In the genomic region with DNA sequence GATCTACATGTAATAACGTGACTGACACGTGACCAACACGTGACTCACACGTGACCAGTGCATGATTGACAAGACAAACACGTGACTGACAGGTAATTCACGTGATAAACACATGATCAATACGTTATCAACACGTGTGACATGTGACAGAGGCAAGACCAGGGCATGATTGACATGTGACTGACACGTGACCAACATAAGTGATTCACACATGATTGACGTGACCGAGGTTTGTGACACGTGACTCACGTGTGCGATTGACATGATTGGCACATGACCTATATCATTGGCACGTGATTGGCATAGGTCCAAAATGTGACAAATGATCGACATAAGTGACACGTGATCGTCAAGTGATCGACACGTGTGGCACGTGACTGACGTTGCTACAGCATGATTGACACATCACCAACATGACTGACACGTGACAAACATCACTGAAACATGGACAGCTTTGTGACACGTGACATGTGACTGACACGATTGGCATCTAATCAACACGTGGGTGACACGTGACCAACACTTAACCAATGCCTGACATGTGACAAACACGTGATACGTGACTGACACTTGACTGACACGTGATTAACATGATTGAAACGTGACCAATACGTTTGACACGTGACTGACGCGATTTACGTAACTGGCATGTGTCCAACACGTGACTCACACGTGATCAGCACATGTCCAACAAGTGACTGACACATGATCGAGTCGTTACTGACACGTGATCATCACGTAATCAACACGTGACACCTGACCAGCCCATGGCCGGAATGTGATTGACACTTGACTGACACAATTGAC, we compare ENCODE assay signal across 16 cellular contexts.
"Had no signal": no experiment of that assay in that cellular context is flagged by ENCODE, and none has a peak within 500 bp of the region (broad histone marks: within the 10 kb centered on the region; RNA-seq: fewer than 3 reads in every experiment).

No MANE protein-coding gene starts in this region.

- H3K4me3 Mint-ChIP-seq: activated CD4-positive, alpha-beta T cell treated with anti-CD3 and anti-CD28 coated beads for 36 hours; activated CD8-positive, alpha-beta T cell treated with anti-CD3 and anti-CD28 coated beads for 36 hours; central memory CD8-positive, alpha-beta T cell; memory B cell; nephron progenitor cell; stimulated activated naive CD8-positive, alpha-beta T cell treated with anti-CD3 and anti-CD28 coated beads, Interleukin-15, Interleukin-2, amounts not matched to agents 100 ng/mL and 50 ng/mL, for 24 hours had no signal

- H3K27me3 Mint-ChIP-seq: activated CD4-positive, alpha-beta T cell treated with anti-CD3 and anti-CD28 coated beads for 36 hours; activated CD8-positive, alpha-beta T cell treated with anti-CD3 and anti-CD28 coated beads for 36 hours; central memory CD8-positive, alpha-beta T cell; memory B cell; stimulated activated naive CD8-positive, alpha-beta T cell treated with anti-CD3 and anti-CD28 coated beads, Interleukin-15, Interleukin-2, amounts not matched to agents 100 ng/mL and 50 ng/mL, for 24 hours had no signal

- H3K27ac Mint-ChIP-seq: activated CD4-positive, alpha-beta T cell treated with anti-CD3 and anti-CD28 coated beads for 36 hours; activated CD8-positive, alpha-beta T cell treated with anti-CD3 and anti-CD28 coated beads for 36 hours; memory B cell; nephron progenitor cell; stimulated activated naive CD8-positive, alpha-beta T cell treated with anti-CD3 and anti-CD28 coated beads, Interleukin-15, Interleukin-2, amounts not matched to agents 100 ng/mL and 50 ng/mL, for 24 hours had no signal

- FAIRE-seq: islet of Langerhans had no signal

- DNase-seq: activated CD4-positive, alpha-beta T cell treated with anti-CD3 and anti-CD28 coated beads for 36 hours; activated CD8-positive, alpha-beta memory T cell treated with anti-CD3 and anti-CD28 coated beads, Interleukin-2, amount 50 U/mL, for 4 hours; activated CD8-positive, alpha-beta T cell treated with anti-CD3 and anti-CD28 coated beads for 36 hours; activated naive CD4-positive, alpha-beta T cell; cortex of kidney; effector CD8-positive, alpha-beta T cell; glutamatergic neuron; nephron progenitor cell; stimulated activated CD4-positive, alpha-beta T cell treated with anti-CD3 and anti-CD28 coated beads, Interleukin-4, amount 100 ng/mL, for 1 hour; stimulated activated CD8-positive, alpha-beta memory T cell treated with anti-CD3 and anti-CD28 coated beads, Interleukin-4, amount 100 ng/mL, for 48 hours had no signal

- ATAC-seq: activated CD4-positive, alpha-beta T cell treated with anti-CD3 and anti-CD28 coated beads for 36 hours had no signal

- H3K4me1 ChIP-seq: body of pancreas had no signal

- H3K27ac ChIP-seq: body of pancreas, VCaP had no signal

- H3K9me3 ChIP-seq: body of pancreas had no signal

- H3K4me3 ChIP-seq: body of pancreas had no signal

- H3K4me1 Mint-ChIP-seq: activated CD4-positive, alpha-beta T cell treated with anti-CD3 and anti-CD28 coated beads for 36 hours; central memory CD8-positive, alpha-beta T cell; memory B cell; nephron progenitor cell had no signal

- H3K27me3 ChIP-seq: body of pancreas had no signal
